In the genomic region with DNA sequence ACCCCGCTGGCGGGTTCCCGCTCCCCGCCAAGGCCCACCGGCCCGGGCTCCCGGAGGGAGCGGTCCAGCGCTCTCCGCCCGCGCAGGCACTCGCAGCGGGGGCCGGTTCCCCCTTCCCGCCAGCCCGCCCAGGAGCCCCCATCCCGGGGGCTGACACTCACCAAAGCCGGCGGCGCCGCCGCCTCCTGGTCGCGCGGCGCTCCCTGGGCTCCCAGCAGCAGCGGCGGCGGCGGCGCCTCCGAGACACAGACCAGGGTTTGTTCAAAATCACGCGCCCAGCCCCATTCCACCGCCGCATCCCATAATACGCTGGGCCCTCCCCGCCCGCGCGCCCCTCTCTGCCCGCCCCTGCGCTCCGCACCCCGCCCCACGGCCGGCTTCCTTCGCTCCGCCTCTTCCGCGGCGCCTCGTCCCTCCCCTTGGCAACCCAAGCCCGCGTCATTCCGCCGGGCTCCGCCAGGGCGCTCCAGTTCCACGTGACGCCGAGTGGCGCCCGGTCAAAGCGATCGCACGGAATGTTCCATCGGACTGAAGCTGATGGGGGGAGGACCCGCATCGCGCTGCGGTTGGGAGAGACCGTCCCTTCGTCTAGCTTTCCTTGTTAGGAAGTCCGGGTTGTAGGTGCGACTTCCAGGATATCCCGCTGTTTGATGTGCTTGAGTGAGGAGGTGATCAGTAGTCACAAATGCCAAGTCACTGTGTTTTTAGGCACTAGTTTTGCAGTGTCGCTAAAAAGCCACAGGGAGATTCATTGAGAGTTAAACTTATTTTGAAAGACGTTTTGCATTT, we compare ENCODE assay signal across 8 cellular contexts. TPM values are rescaled to one million over a fixed set of nuclear protein-coding genes. Genes with fewer than 3 reads are reported as not detected.
A peak's percentile ranks its signal among the peaks of the same experiment; 100 is the strongest.
DNase-seq lines count a peak whose midpoint lies in the region; ATAC-seq and TF ChIP-seq lines count a peak whose summit lies in the region.

No MANE protein-coding gene starts in this region.

- H3K27ac ChIP-seq in angular gyrus (ENCODE audit: low read depth, low read length) (peak overlapping the region; percentile 80), right atrium auricular region (peak overlapping the region; percentile 93), psoas muscle (peak overlapping the region; percentile 83), uterus (peak overlapping the region; percentile 83 to 86)

- TF ChIP-seq POLR2A in uterus (IDR thresholded peaks at IDR 0.05), result peak; percentile 45 to 50

- 0 to 1% (median 0%) methylated on average over 35 to 80 of the region's 80 CpGs for WGBS in psoas muscle, 3 donors

- no peaks in the 10 kb centered on the region for H3K9me3 ChIP-seq in right atrium auricular region
- H3K9me3 ChIP-seq in psoas muscle, result no peaks in the 10 kb centered on the region
- no peaks in the 10 kb centered on the region for H3K9me3 ChIP-seq in uterus

- TF ChIP-seq CTCF in GM13976 (IDR thresholded peaks at IDR 0.05; ENCODE audit: borderline replicate concordance, control extremely low read depth, extremely low read depth, insufficient read depth, missing control alignments) (peak; percentile 21), right atrium auricular region (IDR thresholded peaks at IDR 0.05) (peak; percentile 17 to 50), psoas muscle (IDR thresholded peaks at IDR 0.05) (peak; percentile 45), uterus (IDR thresholded peaks at IDR 0.05) (peak; percentile 23 to 70 (median 58))

- peaks cover 0 to 29% of the 10 kb centered on the region in 2 donors for H3K4me1 ChIP-seq in right atrium auricular region
- H3K4me1 ChIP-seq in psoas muscle, result peaks cover 22% of the 10 kb centered on the region
- H3K4me1 ChIP-seq in uterus, result peaks cover 0 to 3% of the 10 kb centered on the region in 2 donors

- peak; percentile 98 for DNase-seq in GM13976 (ENCODE audit: low spot score)
- DNase-seq in NCI-H146 (lab: John Stamatoyannopoulos, UW), result peak; percentile 88
- peak; percentile 94 to 98 (median 95) for DNase-seq in T-helper 1 cell
- peak; percentile 97 for DNase-seq in right atrium auricular region (ENCODE audit: low spot score)
- peak; percentile 97 to 99 for DNase-seq in psoas muscle
- DNase-seq in uterus, result peak; percentile 96 to 98

- H3K4me3 ChIP-seq in right atrium auricular region, result peak overlapping the region; percentile 55 to 90
- peak overlapping the region; percentile 87 for H3K4me3 ChIP-seq in psoas muscle
- peak overlapping the region; percentile 36 to 77 for H3K4me3 ChIP-seq in uterus

- ATAC-seq in HG02870 (IDR thresholded peaks at IDR 0.05; ENCODE audit: unreplicated experiment) (peak; percentile 77), psoas muscle (peak; percentile 95 to 98 (median 97))

- in situ Hi-C loops in GM13976 (cut with MboI; ENCODE audit: low sequenced_read_pairs, unreplicated experiment), result loop anchor here (25.0 kb wide), 1 partner anchor 551 kb away; no protein-coding TSS in a partner anchor

- H3K27me3 ChIP-seq in right atrium auricular region, result no peaks in the 10 kb centered on the region
- H3K27me3 ChIP-seq in psoas muscle (ENCODE audit: insufficient read depth in 3 of 3, low read length in 2 of 3), result no peaks in the 10 kb centered on the region
- H3K27me3 ChIP-seq in uterus, result no peaks in the 10 kb centered on the region

- intact Hi-C loops in psoas muscle (cut with DNase I), result loop anchor here (1.0 to 10.0 kb wide), 5 partner anchors 21 to 638 kb away; partner anchors contain the start of genes COPS4 (in 1 of the 2), HNRNPD (in 1 of the 2), SEC31A (in 1 of the 2) and THAP9 (in 1 of the 2)
- intact Hi-C loops in uterus (cut with DNase I; ENCODE audit: low total_unique reads), result loop anchor here (5.0 kb wide), 1 partner anchor 111 kb away; the partner anchor contains the start of gene THAP9

- no peaks in the 10 kb centered on the region for H3K36me3 ChIP-seq in right atrium auricular region
- H3K36me3 ChIP-seq in psoas muscle (ENCODE audit: insufficient read depth in 1 of 2, low read depth in 1 of 2), result no peaks in the 10 kb centered on the region
- H3K36me3 ChIP-seq in uterus, result no peaks in the 10 kb centered on the region

RNA-seq across cellular contexts. Expression of gene LIN54, which starts 2.2 kb away (rescaled TPM):
- total RNA-seq in right atrium auricular region, result 1 to 10 TPM; 4.8 to 6.2 TPM
- total RNA-seq in psoas muscle, result 10 to 100 TPM in 2 of 4 donors, 1 to 10 TPM in 2; 6.3 to 13.6 (median 9.6) TPM
- 10 to 100 TPM in 1 of 3 donors, 1 to 10 TPM in 2; 4.9 to 14.7 (median 5.0) TPM for polyA plus RNA-seq in psoas muscle
- total RNA-seq in uterus, result 10 to 100 TPM in 3 of 4 donors, 1 to 10 TPM in 1; 3.3 to 47.6 (median 20.2) TPM

RNA-seq across cellular contexts. Expression of gene COPS4, which starts 22.2 kb away (rescaled TPM):
- total RNA-seq in right atrium auricular region, result 10 to 100 TPM; 55.2 to 58.1 TPM
- total RNA-seq in psoas muscle, result 10 to 100 TPM; 51.2 to 71.7 (median 65.8) TPM
- polyA plus RNA-seq in psoas muscle, result 10 to 100 TPM; 32.5 to 89.8 (median 42.6) TPM
- total RNA-seq in uterus, result 100 to 1,000 TPM in 1 of 4 donors, 10 to 100 TPM in 3; 21.3 to 113 (median 73.3) TPM

Comparison
In these comparisons a context has a peak if more than half of its experiments do, and no peak if none do; other contexts are left out.
1. Peak in every context shown above with its lines: DNase-seq, ATAC-seq, H3K4me3 ChIP-seq and H3K27ac ChIP-seq.